In genomic region chr18:49447810-49448745, GRCh38 we compare ENCODE assay signal across 1 cellular context.
TF ChIP-seq lines count a peak whose summit lies in the region.

No MANE protein-coding gene starts in this region.

TF ChIP-seq in HepG2, 621 proteins besides CTCF, POLR2A, EP300 and RAD21 (continues in another document):
- TF ChIP-seq ZKSCAN5 (CRISPR knock-in tag; IDR thresholded peaks at IDR 0.05): no peak
- TF ChIP-seq SMC3 (IDR thresholded peaks at IDR 0.05; ENCODE audit: low read length): peak; percentile 73
- TF ChIP-seq PTBP1 (IDR thresholded peaks at IDR 0.05; ENCODE audit: low read depth, low read length, poor library complexity, severe bottlenecking): no peak
- peak; percentile 40; the same call in 1 of the 2 replicates for TF ChIP-seq MAX (IDR thresholded peaks at IDR 0.05)
- no peak for TF ChIP-seq ZNF878 (CRISPR knock-in tag; IDR thresholded peaks at IDR 0.05)
- no peak for TF ChIP-seq SAP130 (CRISPR knock-in tag; IDR thresholded peaks at IDR 0.05; ENCODE audit: low read depth)
- no peak for TF ChIP-seq MATR3 (CRISPR knock-in tag; IDR thresholded peaks at IDR 0.05)
- no peak for TF ChIP-seq ATF5 (CRISPR knock-in tag; IDR thresholded peaks at IDR 0.05; ENCODE audit: low read depth)
- TF ChIP-seq ERF (CRISPR knock-in tag; IDR thresholded peaks at IDR 0.05): no peak
- TF ChIP-seq GATA4 (IDR thresholded peaks at IDR 0.05; ENCODE audit: borderline replicate concordance, low read depth): no peak
- no peak for TF ChIP-seq ZNF136 (CRISPR knock-in tag; IDR thresholded peaks at IDR 0.05; ENCODE audit: low read depth)
- TF ChIP-seq THAP11 (CRISPR knock-in tag; IDR thresholded peaks at IDR 0.05): no peak
- no peak for TF ChIP-seq DRAP1 (CRISPR knock-in tag; IDR thresholded peaks at IDR 0.05)
- TF ChIP-seq ZNF275 (CRISPR knock-in tag; IDR thresholded peaks at IDR 0.05; ENCODE audit: borderline replicate concordance): no peak
- TF ChIP-seq REL (CRISPR knock-in tag; conservative IDR thresholded peaks at IDR 0.05): no peak
- TF ChIP-seq PAF1 (CRISPR knock-in tag; IDR thresholded peaks at IDR 0.05): no peak
- no peak for TF ChIP-seq MBD4 (IDR thresholded peaks at IDR 0.05; ENCODE audit: borderline replicate concordance, low read length)
- TF ChIP-seq TCF7L2 (IDR thresholded peaks at IDR 0.05; ENCODE audit: low read depth, low read length): no peak
- TF ChIP-seq CEBPG (CRISPR knock-in tag; IDR thresholded peaks at IDR 0.05): no peak
- TF ChIP-seq MAFK (conservative IDR thresholded peaks at IDR 0.05 in 1 of 2, IDR thresholded peaks at IDR 0.05 in 1 of 2; ENCODE audit: low read length in 2 of 2): peak; percentile 14 to 38; a peak in 2 of 4 replicates
- TF ChIP-seq ZNF160 (CRISPR knock-in tag; IDR thresholded peaks at IDR 0.05): no peak
- TF ChIP-seq NFE2L1 (CRISPR knock-in tag; IDR thresholded peaks at IDR 0.05; ENCODE audit: borderline replicate concordance): no peak
- TF ChIP-seq CENPBD1 (CRISPR knock-in tag; IDR thresholded peaks at IDR 0.05; ENCODE audit: borderline replicate concordance, low read depth): no peak
- no peak for TF ChIP-seq ZNF562 (CRISPR knock-in tag; IDR thresholded peaks at IDR 0.05; ENCODE audit: borderline replicate concordance)
- TF ChIP-seq ZNF646 (CRISPR knock-in tag; IDR thresholded peaks at IDR 0.05): no peak
- TF ChIP-seq MAFF (IDR thresholded peaks at IDR 0.05; ENCODE audit: low read depth, low read length): 0 out of 2 replicates have a peak, but pooled peaks have one; percentile 26
- TF ChIP-seq IKZF5 (CRISPR knock-in tag; IDR thresholded peaks at IDR 0.05): no peak
- TF ChIP-seq PATZ1 (CRISPR knock-in tag; IDR thresholded peaks at IDR 0.05): 0 out of 2 replicates have a peak, but pooled peaks have one; percentile 18
- no peak for TF ChIP-seq ZC3H13 (CRISPR knock-in tag; IDR thresholded peaks at IDR 0.05)
- no peak for TF ChIP-seq TBP (CRISPR knock-in tag; IDR thresholded peaks at IDR 0.05)
- peak; percentile 23 for TF ChIP-seq TEAD3 (CRISPR knock-in tag; optimal IDR thresholded peaks at IDR 0.05; ENCODE audit: borderline replicate concordance)
- no peak for TF ChIP-seq GRHL1 (CRISPR knock-in tag; conservative IDR thresholded peaks at IDR 0.05)
- TF ChIP-seq ZNF773 (CRISPR knock-in tag; IDR thresholded peaks at IDR 0.05; ENCODE audit: borderline replicate concordance): no peak
- no peak for TF ChIP-seq ZNF770 (CRISPR knock-in tag; IDR thresholded peaks at IDR 0.05)
- no peak for TF ChIP-seq ZNF207 (IDR thresholded peaks at IDR 0.05; ENCODE audit: borderline replicate concordance)
- TF ChIP-seq PAX8 (CRISPR knock-in tag; IDR thresholded peaks at IDR 0.05; ENCODE audit: borderline replicate concordance): no peak
- TF ChIP-seq FLYWCH1 (CRISPR knock-in tag; IDR thresholded peaks at IDR 0.05): no peak
- TF ChIP-seq ZNF704 (CRISPR knock-in tag; IDR thresholded peaks at IDR 0.05; ENCODE audit: borderline replicate concordance): 0 out of 2 replicates have a peak, but pooled peaks have one; percentile 23
- no peak for TF ChIP-seq SMAD9 (CRISPR knock-in tag; IDR thresholded peaks at IDR 0.05)
- TF ChIP-seq CAMTA2 (CRISPR knock-in tag; IDR thresholded peaks at IDR 0.05; ENCODE audit: borderline replicate concordance): no peak
- no peak for TF ChIP-seq ZNF3 (CRISPR knock-in tag; IDR thresholded peaks at IDR 0.05)
- TF ChIP-seq FOXO1 (CRISPR knock-in tag; IDR thresholded peaks at IDR 0.05): no peak
- no peak for TF ChIP-seq MXI1 (IDR thresholded peaks at IDR 0.05; ENCODE audit: borderline replicate concordance, low read depth, low read length)
- TF ChIP-seq ZFY (CRISPR knock-in tag; IDR thresholded peaks at IDR 0.05): no peak
- TF ChIP-seq NFRKB (IDR thresholded peaks at IDR 0.05): no peak
- TF ChIP-seq ZNF747 (CRISPR knock-in tag; IDR thresholded peaks at IDR 0.05; ENCODE audit: borderline replicate concordance): no peak
- TF ChIP-seq ZNF839 (CRISPR knock-in tag; IDR thresholded peaks at IDR 0.05; ENCODE audit: borderline replicate concordance): no peak
